Comparison of ENCODE assay signal across 25 cellular contexts in genomic region chr2:151350579-151351195, GRCh38. TPM values are rescaled to one million over a fixed set of nuclear protein-coding genes. Genes with fewer than 3 reads are reported as not detected.
DNase-seq lines count a peak whose midpoint lies in the region; ATAC-seq and TF ChIP-seq lines count a peak whose summit lies in the region.
"Had no signal": no experiment of that assay in that cellular context is flagged by ENCODE, and none has a peak within 500 bp of the region (broad histone marks: within the 10 kb centered on the region; RNA-seq: fewer than 3 reads in every experiment).

No MANE protein-coding gene starts in this region.

- no peaks in the 10 kb centered on the region for H3F3A ChIP-seq in PC-3 (ENCODE audit: low read length, unreplicated experiment)

- H3K36me3 ChIP-seq in PC-3 (ENCODE audit: low read depth, low read length), result no peaks in the 10 kb centered on the region
- H3K36me3 ChIP-seq in osteoblast (ENCODE audit: insufficient read depth, low read length), result no peaks in the 10 kb centered on the region
- H3K36me3 ChIP-seq: heart right ventricle, right atrium auricular region, spleen, thoracic aorta, uterus had no signal

- H3K27ac ChIP-seq in PC-3 (ENCODE audit: low read length), result no peak overlapping the region
- peak overlapping the region; percentile 35 for H3K27ac ChIP-seq in osteoblast (ENCODE audit: low read depth, low read length)
- H3K27ac ChIP-seq: heart right ventricle, KMS-11, right atrium auricular region, spleen, thoracic aorta, uterus, VCaP had no signal

- TF ChIP-seq CTCF in PC-3 (conservative IDR thresholded peaks at IDR 0.05; ENCODE audit: low read depth, low read length) (no peak), osteoblast (IDR thresholded peaks at IDR 0.05; ENCODE audit: extremely low read depth, low read depth, low read length) (no peak)

- no peaks in the 10 kb centered on the region for H3K27me3 ChIP-seq in PC-3 (ENCODE audit: low read length)
- no peaks in the 10 kb centered on the region for H3K27me3 ChIP-seq in osteoblast (ENCODE audit: insufficient read depth, low read length)
- H3K27me3 ChIP-seq: heart right ventricle, right atrium auricular region, spleen, uterus had no signal

- H4K20me1 ChIP-seq in PC-3 (ENCODE audit: low read length) (no peaks in the 10 kb centered on the region), osteoblast (ENCODE audit: insufficient read depth, low read length) (no peaks in the 10 kb centered on the region)

- no peaks in the 10 kb centered on the region for H3K79me2 ChIP-seq in PC-3 (ENCODE audit: low read length)
- H3K79me2 ChIP-seq in osteoblast (ENCODE audit: insufficient read depth, low read length), result no peaks in the 10 kb centered on the region

- no peak overlapping the region for H3K9ac ChIP-seq in PC-3 (ENCODE audit: low read length)
- H3K9ac ChIP-seq: KMS-11 had no signal

- H2AFZ ChIP-seq in PC-3 (ENCODE audit: low read length), result no peak overlapping the region
- no peak overlapping the region for H2AFZ ChIP-seq in osteoblast (ENCODE audit: low read length)

- H3K4me1 ChIP-seq in PC-3 (ENCODE audit: insufficient read depth, low read length) (peaks cover 6% of the 10 kb centered on the region; the same call in 1 of the 2 replicates), osteoblast (ENCODE audit: insufficient read depth, low read length) (peaks cover 3% of the 10 kb centered on the region)
- H3K4me1 ChIP-seq: right atrium auricular region, uterus had no signal

- ATAC-seq in PC-3 (peak; percentile 70), GM18517 (IDR thresholded peaks at IDR 0.05; ENCODE audit: unreplicated experiment) (no peak), HG03196 (IDR thresholded peaks at IDR 0.05; ENCODE audit: unreplicated experiment) (no peak), HG03280 (IDR thresholded peaks at IDR 0.05; ENCODE audit: unreplicated experiment) (no peak)
- ATAC-seq: heart right ventricle; stimulated activated memory B cell treated with anti-CD40 and anti-IgM and Interleukin-4, amounts not matched to agents 10 μg/mL and 1 μg/mL and 100 μg/mL, for 72 hours had no signal

- intact Hi-C loops in PC-3 (cut with micrococcal nuclease), result no loop called here

- H3K4me3 ChIP-seq in PC-3 (ENCODE audit: low read length), result no peak overlapping the region
- no peak overlapping the region for H3K4me3 ChIP-seq in osteoblast (ENCODE audit: insufficient read depth, low read length)
- H3K4me3 ChIP-seq: heart right ventricle, right atrium auricular region, spleen, thoracic aorta, uterus had no signal

- H3K4me2 ChIP-seq in PC-3 (ENCODE audit: low read length), result no peak overlapping the region
- no peak overlapping the region for H3K4me2 ChIP-seq in osteoblast (ENCODE audit: insufficient read depth, low read length)
- H3K4me2 ChIP-seq: KMS-11 had no signal

- H3K9me3 ChIP-seq in PC-3 (ENCODE audit: low read length) (no peaks in the 10 kb centered on the region), osteoblast (ENCODE audit: low read depth, low read length) (no peaks in the 10 kb centered on the region)
- H3K9me3 ChIP-seq: heart right ventricle, right atrium auricular region, spleen, thoracic aorta, uterus had no signal

- POLR2A ChIA-PET in PC-3 (lab: Charles Lee; ENCODE audit: unreplicated experiment), result no interaction called here

- no peaks in the 10 kb centered on the region for H3K9me2 ChIP-seq in PC-3 (replicated peaks; ENCODE audit: low read length)

- CTCF ChIA-PET in PC-3 (lab: Charles Lee), result no interaction called here

- DNase-seq in EH (ENCODE audit: low read depth) (peak; percentile 57), PC-3 (peak; percentile 50), dermis blood vessel endothelial cell (peak; percentile 28), osteoblast (ENCODE audit: insufficient read length, low spot score, missing footprints) (no peak)
- DNase-seq in stimulated activated CD8-positive, alpha-beta memory T cell treated with anti-CD3 and anti-CD28 coated beads, Interleukin-4, amount 100 ng/mL, for 48 hours, result no peak
- DNase-seq: activated CD4-positive, alpha-beta T cell treated with anti-CD3 and anti-CD28 coated beads for 48 hours; activated T-cell treated with anti-CD3 and anti-CD28 coated beads, Interleukin-2, amount 50 U/mL, for 24 hours; heart right ventricle; mesendoderm; naive B cell; NCI-H187; NCI-H526 treated with DMSO at 0.1 percent for 48 hours; spleen; stimulated activated CD4-positive, alpha-beta T cell treated with anti-CD3 and anti-CD28 coated beads, Interleukin-2, amount 100 ng/mL, for 48 hours; uterus had no signal

- no TSS peak for BruUV-seq in PC-3 (replicated peaks; lab: Mats Ljungman, UMichigan)

RNA-seq across cellular contexts. Expression of gene TNFAIP6, which starts 6.7 kb away (rescaled TPM):
- total RNA-seq in PC-3 (2014; rRNA removed), result not detected in 2 replicates
- total RNA-seq in dermis blood vessel endothelial cell, result under 0.01 TPM in 1 of 2 replicates, not detected in the other
- total RNA-seq in osteoblast, result 43.1 and 61.6 TPM in 2 replicates
- total RNA-seq: activated CD8-positive, alpha-beta memory T cell treated with anti-CD3 and anti-CD28 coated beads for 36 hours; G401 had no signal

RNA-seq across cellular contexts. Expression of gene RIF1, which starts 59.0 kb away (rescaled TPM):
- total RNA-seq in PC-3 (2014; rRNA removed) (33.6 and 37.1 TPM in 2 replicates), dermis blood vessel endothelial cell (43.2 and 55.5 TPM in 2 replicates), osteoblast (45.1 and 48.5 TPM in 2 replicates)

Comparison
In these comparisons a context has a peak if more than half of its experiments do, and no peak if none do; other contexts are left out.
1. DNase-seq: peak in EH (single experiment), PC-3 (single experiment) and dermis blood vessel endothelial cell (single experiment); none in osteoblast (single experiment) and stimulated activated CD8-positive, alpha-beta memory T cell treated with anti-CD3 and anti-CD28 coated beads, Interleukin-4, amount 100 ng/mL, for 48 hours (single experiment).
2. RNA of gene TNFAIP6, which starts 6.7 kb away (total RNA-seq): 43.1 to 61.6 TPM in osteoblast; not detected in PC-3 and under 0.01 TPM in dermis blood vessel endothelial cell; every median in the first group is over 10 times any median in the second.